Comparison of ENCODE assay signal across 26 cellular contexts in the genomic region with DNA sequence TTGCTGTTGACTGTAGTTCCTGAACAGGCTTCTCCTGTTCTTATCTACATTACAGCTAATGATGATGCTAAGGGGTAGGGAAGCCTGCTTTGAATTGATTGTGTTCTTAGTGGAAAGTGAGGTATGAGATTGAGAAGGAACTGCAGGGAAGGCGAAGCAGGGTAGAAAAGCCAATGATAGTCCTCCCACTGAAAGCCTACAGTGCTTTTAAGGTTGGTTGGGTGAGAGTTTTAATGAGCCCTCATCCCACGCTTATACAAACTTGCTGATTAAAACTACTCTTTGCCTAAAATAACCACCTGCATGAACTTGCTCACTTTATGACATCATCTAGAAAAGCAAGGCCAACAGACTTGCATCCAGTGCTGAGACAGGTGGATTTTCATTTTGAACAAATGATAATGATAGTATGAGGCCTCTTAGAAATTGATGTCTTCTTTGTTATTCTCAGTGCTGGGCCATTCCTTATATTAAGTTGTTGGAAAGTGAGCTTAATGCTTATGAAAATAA.
"Had no signal": no experiment of that assay in that cellular context is flagged by ENCODE, and none has a peak within 500 bp of the region (broad histone marks: within the 10 kb centered on the region; RNA-seq: fewer than 3 reads in every experiment).

No MANE protein-coding gene starts in this region.

- H3K36me3 Mint-ChIP-seq: immature natural killer cell; mesothelial cell of epicardium; naive B cell; stimulated activated memory B cell treated with anti-CD40 and anti-IgM and Interleukin-4, amounts not matched to agents 10 μg/mL and 1 μg/mL and 100 μg/mL, for 72 hours; type B pancreatic cell had no signal

- H3K4me3 ChIP-seq: left ventricle myocardium inferior, lung, ovary, sigmoid colon, tibial nerve, uterus had no signal

- H3K36me3 ChIP-seq: left ventricle myocardium inferior, ovary, sigmoid colon, tibial nerve, uterus had no signal

- H3K27ac ChIP-seq: left ventricle myocardium inferior, ovary, sigmoid colon, tibial nerve, uterus had no signal

- H3K27me3 ChIP-seq: ovary, sigmoid colon, tibial nerve, uterus had no signal

- H3K4me1 ChIP-seq: left ventricle myocardium inferior, tibial nerve, uterus had no signal

- DNase-seq: hypothalamus; immature natural killer cell; left ventricle myocardium inferior; mesendoderm; naive B cell; ovary; retina; right cardiac atrium; sigmoid colon; small intestine; stimulated activated CD4-positive, alpha-beta T cell treated with anti-CD3 and anti-CD28 coated beads, Interleukin-1b, Interleukin-23, amount 100 ng/mL, for 48 hours; stimulated activated CD4-positive, alpha-beta T cell treated with anti-CD3 and anti-CD28 coated beads, Interleukin-2, amount 100 ng/mL, for 48 hours; stimulated activated CD4-positive, alpha-beta T cell treated with anti-CD3 and anti-CD28 coated beads, Interleukin-4, amount 100 ng/mL, for 4 hours; stimulated activated CD8-positive, alpha-beta memory T cell treated with anti-CD3 and anti-CD28 coated beads, Interleukin-4, amount 100 ng/mL, for 48 hours; stimulated activated naive CD4-positive, alpha-beta T cell treated with Interleukin-2 at 50 U/mL for 16 hours; stimulated activated naive CD8-positive, alpha-beta T cell treated with anti-CD3 and anti-CD28 coated beads, Interleukin-15, amount 100 ng/mL, for 72 hours; substantia nigra; uterus had no signal

- H3K27me3 Mint-ChIP-seq: naive B cell; natural killer cell treated with Interleukin-12 subunit alpha and Interleukin-12 subunit beta and Interleukin-15 and Interleukin-18, amount 100 ng/mL, for 72 hours; progenitor cell of endocrine pancreas; stimulated activated memory B cell treated with anti-CD40 and anti-IgM and Interleukin-4, amounts not matched to agents 10 μg/mL and 1 μg/mL and 100 μg/mL, for 72 hours; stimulated activated naive CD8-positive, alpha-beta T cell treated with anti-CD3 and anti-CD28 coated beads, Interleukin-15, amount 100 ng/mL, for 72 hours had no signal

- H3K9me3 Mint-ChIP-seq: mesothelial cell of epicardium, naive B cell, type B pancreatic cell had no signal

- H3K9me3 ChIP-seq: left ventricle myocardium inferior, ovary, sigmoid colon, tibial nerve, uterus had no signal

- ATAC-seq: natural killer cell treated with Interleukin-12 subunit alpha and Interleukin-12 subunit beta and Interleukin-15 and Interleukin-18, amount 100 ng/mL, for 72 hours; right cardiac atrium; stimulated activated memory B cell treated with anti-CD40 and anti-IgM and Interleukin-4, amounts not matched to agents 10 μg/mL and 1 μg/mL and 100 μg/mL, for 72 hours; stimulated activated naive CD8-positive, alpha-beta T cell treated with anti-CD3 and anti-CD28 coated beads, Interleukin-15, amount 100 ng/mL, for 72 hours had no signal

- H3K4me1 Mint-ChIP-seq: immature natural killer cell; mesothelial cell of epicardium; stimulated activated memory B cell treated with anti-CD40 and anti-IgM and Interleukin-4, amounts not matched to agents 10 μg/mL and 1 μg/mL and 100 μg/mL, for 72 hours; stimulated activated naive CD8-positive, alpha-beta T cell treated with anti-CD3 and anti-CD28 coated beads, Interleukin-15, amount 100 ng/mL, for 72 hours had no signal

- H3K27ac Mint-ChIP-seq: immature natural killer cell; mesothelial cell of epicardium; naive B cell; natural killer cell treated with Interleukin-12 subunit alpha and Interleukin-12 subunit beta and Interleukin-15 and Interleukin-18, amount 100 ng/mL, for 72 hours; progenitor cell of endocrine pancreas; stimulated activated memory B cell treated with anti-CD40 and anti-IgM and Interleukin-4, amounts not matched to agents 10 μg/mL and 1 μg/mL and 100 μg/mL, for 72 hours; type B pancreatic cell had no signal

- H3K4me3 Mint-ChIP-seq: immature natural killer cell; mesothelial cell of epicardium; naive B cell; natural killer cell treated with Interleukin-12 subunit alpha and Interleukin-12 subunit beta and Interleukin-15 and Interleukin-18, amount 100 ng/mL, for 72 hours; stimulated activated memory B cell treated with anti-CD40 and anti-IgM and Interleukin-4, amounts not matched to agents 10 μg/mL and 1 μg/mL and 100 μg/mL, for 72 hours; stimulated activated naive CD8-positive, alpha-beta T cell treated with anti-CD3 and anti-CD28 coated beads, Interleukin-15, amount 100 ng/mL, for 72 hours; type B pancreatic cell had no signal

- FAIRE-seq: islet of Langerhans, small intestine had no signal
